ENCODE assay signal across 16 cellular contexts in the genomic region with DNA sequence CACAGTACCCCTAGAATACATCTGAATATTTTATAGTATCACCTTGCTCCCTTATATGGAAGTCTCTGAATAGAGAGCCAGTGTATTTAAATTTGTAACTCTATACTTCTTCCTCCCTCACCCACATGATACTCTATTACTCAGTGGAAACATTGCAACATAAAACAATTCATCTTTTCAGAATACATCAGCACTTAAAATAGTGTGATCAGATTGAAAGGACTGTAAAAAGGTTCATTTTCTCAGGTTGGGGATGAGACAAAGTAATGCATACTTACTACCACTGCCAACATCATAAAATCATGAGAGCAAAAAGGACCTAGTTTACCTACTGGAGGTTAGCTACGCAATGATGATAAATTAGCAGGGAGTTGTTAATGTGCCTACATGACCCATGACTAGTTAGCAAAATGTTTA. TPM values are rescaled to one million over a fixed set of nuclear protein-coding genes. Genes with fewer than 3 reads are reported as not detected.
DNase-seq lines count a peak whose midpoint lies in the region; ATAC-seq and TF ChIP-seq lines count a peak whose summit lies in the region.
"Had no signal": no experiment of that assay in that cellular context is flagged by ENCODE, and none has a peak within 500 bp of the region (broad histone marks: within the 10 kb centered on the region; RNA-seq: fewer than 3 reads in every experiment).

No MANE protein-coding gene starts in this region.

- H3K27me3 Mint-ChIP-seq in stimulated activated naive B cell treated with anti-CD40 and anti-IgM and Interleukin-4, amounts not matched to agents 10 μg/mL and 1 μg/mL and 100 μg/mL, for 72 hours: no peaks in the 10 kb centered on the region
- H3K27me3 Mint-ChIP-seq: activated naive CD8-positive, alpha-beta T cell treated with anti-CD3 and anti-CD28 coated beads, Interleukin-2, amount 10 ng/mL, durations not matched to agents 7 days and 5 days had no signal

- H3K36me3 Mint-ChIP-seq in stimulated activated naive B cell treated with anti-CD40 and anti-IgM and Interleukin-4, amounts not matched to agents 10 μg/mL and 1 μg/mL and 100 μg/mL, for 72 hours: no peaks in the 10 kb centered on the region
- H3K36me3 Mint-ChIP-seq: activated CD8-positive, alpha-beta memory T cell treated with anti-CD3 and anti-CD28 coated beads, Interleukin-2, amount 10 ng/mL, durations not matched to agents 7 days and 5 days; activated naive CD8-positive, alpha-beta T cell treated with anti-CD3 and anti-CD28 coated beads, Interleukin-2, amount 10 ng/mL, durations not matched to agents 7 days and 5 days had no signal

- WGBS in SK-N-SH (ENCODE audit: low lambda C conversion rate): 100% methylated on average over 1 of the region's 1 CpG
- 64 to 90% methylated on average over 1 of the region's 1 CpG for WGBS in sigmoid colon, 2 donors

- H3K4me1 Mint-ChIP-seq in stimulated activated naive B cell treated with anti-CD40 and anti-IgM and Interleukin-4, amounts not matched to agents 10 μg/mL and 1 μg/mL and 100 μg/mL, for 72 hours: peaks cover 35 to 50% of the 10 kb centered on the region in 2 donors
- H3K4me1 Mint-ChIP-seq: activated CD8-positive, alpha-beta memory T cell treated with anti-CD3 and anti-CD28 coated beads, Interleukin-2, amount 10 ng/mL, durations not matched to agents 7 days and 5 days had no signal

- H3K4me1 ChIP-seq in SK-N-SH (ENCODE audit: control insufficient read depth in 1 of 2, insufficient read depth in 2 of 2, low read depth in 1 of 2, low read length in 1 of 2) (no peaks in the 10 kb centered on the region; a peak in 2 of 4 replicates), sigmoid colon (peaks cover 0 to 9% (median 0%) of the 10 kb centered on the region in 4 donors)
- H3K4me1 ChIP-seq: lower lobe of right lung, upper lobe of left lung had no signal

- H3K36me3 ChIP-seq in SK-N-SH (replicated peaks in 1 of 2; ENCODE audit: control insufficient read depth in 1 of 2, insufficient read depth in 2 of 2, low read length in 1 of 2) (no peaks in the 10 kb centered on the region), sigmoid colon (no peaks in the 10 kb centered on the region)
- H3K36me3 ChIP-seq: lower lobe of right lung, upper lobe of left lung had no signal

- no peaks in the 10 kb centered on the region for H4K20me1 ChIP-seq in SK-N-SH (ENCODE audit: insufficient read depth)

- H3K27ac Mint-ChIP-seq in stimulated activated naive B cell treated with anti-CD40 and anti-IgM and Interleukin-4, amounts not matched to agents 10 μg/mL and 1 μg/mL and 100 μg/mL, for 72 hours: no peak overlapping the region
- H3K27ac Mint-ChIP-seq: activated CD8-positive, alpha-beta memory T cell treated with anti-CD3 and anti-CD28 coated beads, Interleukin-2, amount 10 ng/mL, durations not matched to agents 7 days and 5 days; activated naive CD8-positive, alpha-beta T cell treated with anti-CD3 and anti-CD28 coated beads, Interleukin-2, amount 10 ng/mL, durations not matched to agents 7 days and 5 days had no signal

- H3K9me3 Mint-ChIP-seq in stimulated activated naive B cell treated with anti-CD40 and anti-IgM and Interleukin-4, amounts not matched to agents 10 μg/mL and 1 μg/mL and 100 μg/mL, for 72 hours: no peaks in the 10 kb centered on the region
- H3K9me3 Mint-ChIP-seq: activated naive CD8-positive, alpha-beta T cell treated with anti-CD3 and anti-CD28 coated beads, Interleukin-2, amount 10 ng/mL, durations not matched to agents 7 days and 5 days had no signal

- no peaks in the 10 kb centered on the region for H3K9me3 ChIP-seq in SK-N-SH
- H3K9me3 ChIP-seq in sigmoid colon: no peaks in the 10 kb centered on the region
- H3K9me3 ChIP-seq: lower lobe of right lung, upper lobe of left lung had no signal

- H3K4me3 ChIP-seq in SK-N-SH (ENCODE audit: low read depth in 2 of 2, low read length in 1 of 2) (no peak overlapping the region), fibroblast of pulmonary artery (replicated peaks; ENCODE audit: low read depth, low read length) (no peak overlapping the region), sigmoid colon (no peak overlapping the region)
- H3K4me3 ChIP-seq: dorsolateral prefrontal cortex, lower lobe of right lung, upper lobe of left lung had no signal

- ATAC-seq in stimulated activated naive B cell treated with anti-CD40 and anti-IgM and Interleukin-4, amounts not matched to agents 10 μg/mL and 1 μg/mL and 100 μg/mL, for 72 hours (replicated peaks): peak; percentile 40 to 53
- ATAC-seq: activated CD8-positive, alpha-beta memory T cell treated with anti-CD3 and anti-CD28 coated beads, Interleukin-2, amount 10 ng/mL, durations not matched to agents 7 days and 5 days had no signal

- no peak overlapping the region for H2AFZ ChIP-seq in SK-N-SH (ENCODE audit: low read depth)

- H3K9me2 ChIP-seq in SK-N-SH: no peaks in the 10 kb centered on the region

- H3K4me3 Mint-ChIP-seq in stimulated activated naive B cell treated with anti-CD40 and anti-IgM and Interleukin-4, amounts not matched to agents 10 μg/mL and 1 μg/mL and 100 μg/mL, for 72 hours: no peak overlapping the region
- H3K4me3 Mint-ChIP-seq: activated CD8-positive, alpha-beta memory T cell treated with anti-CD3 and anti-CD28 coated beads, Interleukin-2, amount 10 ng/mL, durations not matched to agents 7 days and 5 days; activated naive CD8-positive, alpha-beta T cell treated with anti-CD3 and anti-CD28 coated beads, Interleukin-2, amount 10 ng/mL, durations not matched to agents 7 days and 5 days had no signal

- no peak for TF ChIP-seq POLR2A in sigmoid colon (IDR thresholded peaks at IDR 0.05)

- no peaks in the 10 kb centered on the region for H3K79me2 ChIP-seq in SK-N-SH (ENCODE audit: insufficient read depth)

- TF ChIP-seq CTCF in SK-N-SH (IDR thresholded peaks at IDR 0.05) (no peak), fibroblast of pulmonary artery (IDR thresholded peaks at IDR 0.05; ENCODE audit: low read length, missing control alignments) (no peak), sigmoid colon (IDR thresholded peaks at IDR 0.05) (no peak)

- CTCF ChIA-PET in SK-N-SH (lab: Yijun Ruan, JAX): interaction anchor here (1.0 kb wide), 1 partner anchor 12 kb away, joined by 3 read pairs; no protein-coding TSS in a partner anchor

- TF ChIP-seq EP300 in SK-N-SH (IDR thresholded peaks at IDR 0.05; ENCODE audit: borderline replicate concordance in 1 of 2, low read depth in 1 of 2, low read length in 1 of 2) (no peak), sigmoid colon (IDR thresholded peaks at IDR 0.05) (no peak)

- H3K27me3 ChIP-seq in SK-N-SH (ENCODE audit: insufficient read depth) (no peaks in the 10 kb centered on the region), sigmoid colon (no peaks in the 10 kb centered on the region)
- H3K27me3 ChIP-seq: dorsolateral prefrontal cortex, upper lobe of left lung had no signal

- intact Hi-C loops in sigmoid colon (cut with DNase I): no loop called here

- H3F3A ChIP-seq in SK-N-SH (replicated peaks; ENCODE audit: insufficient read depth): no peaks in the 10 kb centered on the region

- TF ChIP-seq RAD21 in SK-N-SH (IDR thresholded peaks at IDR 0.05; ENCODE audit: low read length): no peak

- H3K4me2 ChIP-seq in SK-N-SH: no peak overlapping the region

- H3K27ac ChIP-seq in SK-N-SH (ENCODE audit: low read depth in 2 of 2, low read length in 1 of 2) (no peak overlapping the region), sigmoid colon (no peak overlapping the region)
- H3K27ac ChIP-seq: dorsolateral prefrontal cortex, HL-60, lower lobe of right lung, upper lobe of left lung had no signal

- H3K9ac ChIP-seq in SK-N-SH: no peak overlapping the region

- DNase-seq in NCI-H2107 treated with DMSO at 0.1 percent for 48 hours (lab: John Stamatoyannopoulos, UW; ENCODE audit: unreplicated experiment): peak; percentile 12
- no peak for DNase-seq in NCI-H2107 (lab: John Stamatoyannopoulos, UW)
- DNase-seq in SK-N-SH: no peak
- peak; percentile 57 for DNase-seq in fibroblast of pulmonary artery (ENCODE audit: low read depth)
- no peak for DNase-seq in stimulated activated naive B cell treated with anti-CD40 and anti-IgM and Interleukin-4, amounts not matched to agents 10 μg/mL and 1 μg/mL and 100 μg/mL, for 72 hours
- DNase-seq in DMS53 (lab: John Stamatoyannopoulos, UW): no peak
- no peak for DNase-seq in sigmoid colon
- no peak for DNase-seq in superior temporal gyrus (ENCODE audit: extremely low spot score)
- DNase-seq: activated CD8-positive, alpha-beta memory T cell treated with anti-CD3 and anti-CD28 coated beads, Interleukin-2, amount 10 ng/mL, durations not matched to agents 7 days and 5 days; activated naive CD8-positive, alpha-beta T cell treated with anti-CD3 and anti-CD28 coated beads, Interleukin-2, amount 10 ng/mL, durations not matched to agents 7 days and 5 days; dorsolateral prefrontal cortex; lower lobe of right lung; NCI-H524 treated with DMSO at 0.1 percent for 48 hours; SHP77 treated with DMSO at 0.1 percent for 48 hours; upper lobe of left lung had no signal

- POLR2A ChIA-PET in SK-N-SH (lab: Yijun Ruan, JAX): no interaction called here

TF ChIP-seq in SK-N-SH, 30 proteins besides CTCF, POLR2A, EP300 and RAD21 (continues in another document):
- TF ChIP-seq NRF1 (IDR thresholded peaks at IDR 0.05; ENCODE audit: low read depth, low read length): no peak
- TF ChIP-seq CHD2 (IDR thresholded peaks at IDR 0.05; ENCODE audit: low read length, partially characterized antibody): no peak
- TF ChIP-seq, protein P1, sequence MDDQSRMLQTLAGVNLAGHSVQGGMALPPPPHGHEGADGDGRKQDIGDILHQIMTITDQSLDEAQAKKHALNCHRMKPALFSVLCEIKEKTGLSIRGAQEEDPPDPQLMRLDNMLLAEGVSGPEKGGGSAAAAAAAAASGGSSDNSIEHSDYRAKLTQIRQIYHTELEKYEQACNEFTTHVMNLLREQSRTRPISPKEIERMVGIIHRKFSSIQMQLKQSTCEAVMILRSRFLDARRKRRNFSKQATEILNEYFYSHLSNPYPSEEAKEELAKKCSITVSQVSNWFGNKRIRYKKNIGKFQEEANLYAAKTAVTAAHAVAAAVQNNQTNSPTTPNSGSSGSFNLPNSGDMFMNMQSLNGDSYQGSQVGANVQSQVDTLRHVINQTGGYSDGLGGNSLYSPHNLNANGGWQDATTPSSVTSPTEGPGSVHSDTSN (IDR thresholded peaks at IDR 0.05): peak; percentile 31; the same call in 1 of the 2 replicates

RNA-seq across cellular contexts. Expression of a gene that starts 13.8 kb away (rescaled TPM):
- polyA plus RNA-seq in SK-N-SH (2012; rRNA removed) (0.02 and 0.08 TPM in 2 replicates), sigmoid colon (10 to 100 TPM in 2 of 3 donors, 1 to 10 TPM in 1; 7.2 to 10.6 (median 10.2) TPM)
- polyA plus RNA-seq in SK-N-SH (2012; cell fraction: cytosol; rRNA removed): 0.04 and 0.09 TPM in 2 replicates
- 0.04 and 0.15 TPM in 2 replicates for polyA plus RNA-seq in SK-N-SH (2012; cell fraction: nucleus; rRNA removed)
- 10 to 100 TPM; 29.7 to 49.5 (median 35.6) TPM for total RNA-seq in sigmoid colon
- total RNA-seq: activated CD8-positive, alpha-beta memory T cell treated with anti-CD3 and anti-CD28 coated beads, Interleukin-2, amount 10 ng/mL, durations not matched to agents 7 days and 5 days; activated naive CD8-positive, alpha-beta T cell treated with anti-CD3 and anti-CD28 coated beads, Interleukin-2, amount 10 ng/mL, durations not matched to agents 7 days and 5 days had no signal

Comparison
In these comparisons a context has a peak if more than half of its experiments do, and no peak if none do; other contexts are left out.
1. DNase-seq: peak in NCI-H2107 treated with DMSO at 0.1 percent for 48 hours (single experiment) and fibroblast of pulmonary artery (single experiment); none in NCI-H2107 (single experiment), SK-N-SH (single experiment), stimulated activated naive B cell treated with anti-CD40 and anti-IgM and Interleukin-4, amounts not matched to agents 10 μg/mL and 1 μg/mL and 100 μg/mL, for 72 hours (single experiment), DMS53 (single experiment), sigmoid colon (single experiment) and superior temporal gyrus (single experiment).
2. RNA of a gene that starts 13.8 kb away (polyA plus RNA-seq): 7.2 to 10.6 TPM in sigmoid colon; 0.02 to 0.15 TPM in SK-N-SH; every median in the first group is over 4 times any median in the second.